In the genomic region with DNA sequence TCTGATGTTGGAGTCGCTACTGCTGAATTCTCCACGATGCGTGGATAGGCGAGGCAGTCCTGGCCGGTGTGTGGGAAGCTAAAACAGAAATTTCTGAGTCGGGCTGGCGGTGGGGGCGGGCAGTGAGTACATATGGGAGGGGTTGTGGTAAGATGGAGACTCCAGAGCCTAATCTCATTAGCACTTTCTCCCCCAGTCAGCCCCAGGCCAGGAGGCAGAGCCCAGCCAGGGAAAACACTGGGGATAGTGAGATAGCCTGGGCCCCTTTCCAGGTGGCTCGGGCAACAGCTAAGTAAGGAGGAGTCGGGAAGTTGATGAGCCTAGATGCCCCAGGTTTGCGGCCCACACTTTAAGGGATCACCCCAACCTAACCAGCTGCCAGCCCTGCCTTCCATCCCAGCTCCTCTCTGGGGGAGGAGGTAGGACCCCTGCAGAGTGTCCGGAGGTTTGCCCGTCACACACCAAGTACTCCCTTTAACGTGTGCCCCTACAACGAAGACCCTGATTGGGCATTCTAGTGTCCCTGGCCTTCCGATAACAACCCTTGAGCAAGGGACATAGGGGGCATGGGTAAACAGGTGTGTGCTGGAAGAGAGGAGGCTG, we compare ENCODE assay signal across 16 cellular contexts. TPM values are rescaled to one million over a fixed set of nuclear protein-coding genes. Genes with fewer than 3 reads are reported as not detected.
DNase-seq lines count a peak whose midpoint lies in the region; ATAC-seq and TF ChIP-seq lines count a peak whose summit lies in the region.
"Had no signal": no experiment of that assay in that cellular context is flagged by ENCODE, and none has a peak within 500 bp of the region (broad histone marks: within the 10 kb centered on the region; RNA-seq: fewer than 3 reads in every experiment).

No MANE protein-coding gene starts in this region.

- no peak overlapping the region for H3K4me3 ChIP-seq in WERI-Rb-1 (ENCODE audit: low read depth, low read length)
- no peak overlapping the region for H3K4me3 ChIP-seq in prostate gland
- H3K4me3 ChIP-seq: GM12878, GM23338 had no signal

- intact Hi-C loops in natural killer cell (cut with micrococcal nuclease) (no loop called here), prostate gland (cut with DNase I) (no loop called here)

- 79% methylated on average over 15 of the region's 16 CpGs for WGBS in prostate gland

- TF ChIP-seq CTCF in natural killer cell (IDR thresholded peaks at IDR 0.05) (no peak), WERI-Rb-1 (IDR thresholded peaks at IDR 0.05; ENCODE audit: low read depth, low read length) (no peak), prostate gland (IDR thresholded peaks at IDR 0.05) (no peak)

- H3K4me1 Mint-ChIP-seq in natural killer cell treated with Interleukin-12 subunit alpha and Interleukin-12 subunit beta and Interleukin-15 and Interleukin-18, amount 100 ng/mL, for 72 hours (ENCODE audit: low read depth in 2 of 2): peaks cover 9 to 14% of the 10 kb centered on the region in 2 donors
- peaks cover 20 to 24% of the 10 kb centered on the region in 2 donors for H3K4me1 Mint-ChIP-seq in natural killer cell
- peaks cover 19% of the 10 kb centered on the region for H3K4me1 Mint-ChIP-seq in activated T-cell treated with anti-CD3 and anti-CD28 coated beads, Interleukin-2, amount 50 U/mL, for 4 hours (ENCODE audit: low read depth)
- H3K4me1 Mint-ChIP-seq: GM23338, H9 had no signal

- no peak for TF ChIP-seq POLR2A in prostate gland (IDR thresholded peaks at IDR 0.05)

- H3K4me3 Mint-ChIP-seq in natural killer cell treated with Interleukin-12 subunit alpha and Interleukin-12 subunit beta and Interleukin-15 and Interleukin-18, amount 100 ng/mL, for 72 hours: no peak overlapping the region
- H3K4me3 Mint-ChIP-seq in natural killer cell: no peak overlapping the region
- no peak overlapping the region for H3K4me3 Mint-ChIP-seq in activated T-cell treated with anti-CD3 and anti-CD28 coated beads, Interleukin-2, amount 50 U/mL, for 4 hours
- H3K4me3 Mint-ChIP-seq: B cell; CD4-positive, alpha-beta T cell; GM23338; H9 had no signal

- no peaks in the 10 kb centered on the region for H3K4me1 ChIP-seq in prostate gland (replicated peaks)

- H3K36me3 Mint-ChIP-seq in natural killer cell treated with Interleukin-12 subunit alpha and Interleukin-12 subunit beta and Interleukin-15 and Interleukin-18, amount 100 ng/mL, for 72 hours: no peaks in the 10 kb centered on the region
- no peaks in the 10 kb centered on the region for H3K36me3 Mint-ChIP-seq in natural killer cell
- no peaks in the 10 kb centered on the region for H3K36me3 Mint-ChIP-seq in activated T-cell treated with anti-CD3 and anti-CD28 coated beads, Interleukin-2, amount 50 U/mL, for 4 hours (ENCODE audit: insufficient read depth)

- no peaks in the 10 kb centered on the region for H3K36me3 ChIP-seq in WERI-Rb-1
- no peaks in the 10 kb centered on the region for H3K36me3 ChIP-seq in prostate gland

- H3K9me3 Mint-ChIP-seq in natural killer cell treated with Interleukin-12 subunit alpha and Interleukin-12 subunit beta and Interleukin-15 and Interleukin-18, amount 100 ng/mL, for 72 hours: no peaks in the 10 kb centered on the region
- no peaks in the 10 kb centered on the region for H3K9me3 Mint-ChIP-seq in natural killer cell
- no peaks in the 10 kb centered on the region for H3K9me3 Mint-ChIP-seq in activated T-cell treated with anti-CD3 and anti-CD28 coated beads, Interleukin-2, amount 50 U/mL, for 4 hours
- H3K9me3 Mint-ChIP-seq: CD4-positive, alpha-beta T cell; GM23338 had no signal

- H3K27me3 Mint-ChIP-seq in natural killer cell treated with Interleukin-12 subunit alpha and Interleukin-12 subunit beta and Interleukin-15 and Interleukin-18, amount 100 ng/mL, for 72 hours: peaks cover 0 to 3% of the 10 kb centered on the region in 2 donors
- no peaks in the 10 kb centered on the region for H3K27me3 Mint-ChIP-seq in natural killer cell (ENCODE audit: low read depth in 2 of 2)
- no peaks in the 10 kb centered on the region for H3K27me3 Mint-ChIP-seq in activated T-cell treated with anti-CD3 and anti-CD28 coated beads, Interleukin-2, amount 50 U/mL, for 4 hours (ENCODE audit: low read depth)
- H3K27me3 Mint-ChIP-seq: B cell; CD4-positive, alpha-beta T cell had no signal

- H3K27me3 ChIP-seq in WERI-Rb-1 (ENCODE audit: insufficient read depth, low read depth, severe bottlenecking) (peaks cover 19% of the 10 kb centered on the region), prostate gland (replicated peaks; ENCODE audit: insufficient read depth) (no peaks in the 10 kb centered on the region)

- no peak overlapping the region for H3K27ac Mint-ChIP-seq in natural killer cell treated with Interleukin-12 subunit alpha and Interleukin-12 subunit beta and Interleukin-15 and Interleukin-18, amount 100 ng/mL, for 72 hours
- no peak overlapping the region for H3K27ac Mint-ChIP-seq in natural killer cell
- H3K27ac Mint-ChIP-seq: B cell; CD4-positive, alpha-beta T cell; GM23338; H9 had no signal

- no peak for ATAC-seq in natural killer cell treated with Interleukin-12 subunit alpha and Interleukin-12 subunit beta and Interleukin-15 and Interleukin-18, amount 100 ng/mL, for 72 hours
- ATAC-seq in natural killer cell: no peak
- ATAC-seq in HG02610 (IDR thresholded peaks at IDR 0.05; ENCODE audit: unreplicated experiment): no peak
- no peak for ATAC-seq in activated T-cell treated with anti-CD3 and anti-CD28 coated beads, Interleukin-2, amount 50 U/mL, for 4 hours

- no peaks in the 10 kb centered on the region for H3K9me3 ChIP-seq in WERI-Rb-1 (ENCODE audit: severe bottlenecking)
- H3K9me3 ChIP-seq in prostate gland: no peaks in the 10 kb centered on the region

- peak; percentile 48 for DNase-seq in natural killer cell treated with Interleukin-12 subunit alpha and Interleukin-12 subunit beta and Interleukin-15 and Interleukin-18, amount 100 ng/mL, for 72 hours (ENCODE audit: low spot score)
- DNase-seq in natural killer cell (no peak), WERI-Rb-1 (peak; percentile 36), mucosa of gallbladder (ENCODE audit: low spot score) (peak; percentile 8), prostate gland (ENCODE audit: low spot score) (no peak)
- no peak for DNase-seq in activated T-cell treated with anti-CD3 and anti-CD28 coated beads, Interleukin-2, amount 50 U/mL, for 4 hours
- DNase-seq: CD4-positive, alpha-beta T cell; DMS 273 treated with DMSO at 0.1 percent for 48 hours had no signal

- H3K27ac ChIP-seq in WERI-Rb-1 (no peak overlapping the region), prostate gland (no peak overlapping the region)

RNA-seq across cellular contexts. Expression of a gene that starts 46.7 kb away (rescaled TPM):
- total RNA-seq in natural killer cell treated with Interleukin-12 subunit alpha and Interleukin-12 subunit beta and Interleukin-15 and Interleukin-18, amount 100 ng/mL, for 72 hours: 10 to 100 TPM in 1 of 2 donors, 1 to 10 TPM in 1; 2.7 to 14.8 TPM
- total RNA-seq in natural killer cell (10 to 100 TPM in 2 of 3 donors, 1 to 10 TPM in 1; 8.7 to 15.9 (median 13.7) TPM), mucosa of gallbladder (1.5 TPM), prostate gland (1 to 10 TPM in 1 of 2 donors, not detected in 1; 1.1 TPM)
- 10 to 100 TPM; 44.9 to 64.7 (median 53.1) TPM for total RNA-seq in activated T-cell treated with anti-CD3 and anti-CD28 coated beads, Interleukin-2, amount 50 U/mL, for 4 hours
- total RNA-seq: Calu3, Daoy, G401, GM23338, H9 had no signal

RNA-seq across cellular contexts. Expression of a gene that starts 53.1 kb away (rescaled TPM):
- not detected for total RNA-seq in natural killer cell treated with Interleukin-12 subunit alpha and Interleukin-12 subunit beta and Interleukin-15 and Interleukin-18, amount 100 ng/mL, for 72 hours
- total RNA-seq in natural killer cell (not detected), mucosa of gallbladder (not detected), prostate gland (1 to 10 TPM in 1 of 2 donors, not detected in 1; 5.1 TPM)
- total RNA-seq in activated T-cell treated with anti-CD3 and anti-CD28 coated beads, Interleukin-2, amount 50 U/mL, for 4 hours: not detected
- total RNA-seq: B cell; CD4-positive, alpha-beta T cell; G401; GM12878; GM23338; H9 had no signal

Comparison
In these comparisons a context has a peak if more than half of its experiments do, and no peak if none do; other contexts are left out.
1. DNase-seq: peak in natural killer cell treated with Interleukin-12 subunit alpha and Interleukin-12 subunit beta and Interleukin-15 and Interleukin-18, amount 100 ng/mL, for 72 hours (single experiment), WERI-Rb-1 (single experiment) and mucosa of gallbladder (single experiment); none in natural killer cell (single experiment), activated T-cell treated with anti-CD3 and anti-CD28 coated beads, Interleukin-2, amount 50 U/mL, for 4 hours (single experiment) and prostate gland (single experiment).